In genomic region chr11:45771194-45771941, GRCh38 we compare ENCODE assay signal across 8 cellular contexts. TPM values are rescaled to one million over a fixed set of nuclear protein-coding genes. Genes with fewer than 3 reads are reported as not detected.
A peak's percentile ranks its signal among the peaks of the same experiment; 100 is the strongest.
DNase-seq lines count a peak whose midpoint lies in the region; ATAC-seq and TF ChIP-seq lines count a peak whose summit lies in the region.

No MANE protein-coding gene starts in this region.

- peak; percentile 92 for TF ChIP-seq CTCF in DND-41 (IDR thresholded peaks at IDR 0.05; ENCODE audit: borderline replicate concordance, extremely low read depth, low read length, poor library complexity, severe bottlenecking)
- peak; percentile 78 to 95 (median 91) for TF ChIP-seq CTCF in heart left ventricle (IDR thresholded peaks at IDR 0.05)
- TF ChIP-seq CTCF in transverse colon (IDR thresholded peaks at IDR 0.05) = peak; percentile 83 to 96 (median 93)

- peaks cover 11% of the 10 kb centered on the region for H3K4me1 Mint-ChIP-seq in activated naive CD8-positive, alpha-beta T cell treated with anti-CD3 and anti-CD28 coated beads for 36 hours

- peak overlapping the region; percentile 87 for H2AFZ ChIP-seq in DND-41 (ENCODE audit: low read depth, low read length)

- no peaks in the 10 kb centered on the region for H3K27me3 Mint-ChIP-seq in activated naive CD8-positive, alpha-beta T cell treated with anti-CD3 and anti-CD28 coated beads for 36 hours

- H3K4me1 ChIP-seq in DND-41 (ENCODE audit: insufficient read depth, low read length) (peaks cover 23% of the 10 kb centered on the region), heart left ventricle (peaks cover 0 to 9% (median 4%) of the 10 kb centered on the region in 12 donors), transverse colon (peaks cover 0 to 6% (median 0%) of the 10 kb centered on the region in 4 donors)

- TF ChIP-seq EP300 in transverse colon (IDR thresholded peaks at IDR 0.05; ENCODE audit: low read depth) = no peak

- H3K9me3 ChIP-seq in DND-41 (ENCODE audit: insufficient read depth, low read length, severe bottlenecking) (no peaks in the 10 kb centered on the region), heart left ventricle (no peaks in the 10 kb centered on the region), transverse colon (no peaks in the 10 kb centered on the region)

- in situ Hi-C loops in transverse colon (cut with MboI; ENCODE audit: low pct_ligation_motif_present in 1 of 4, low pct_unique_long_range_greater_than_20kb in 1 of 4, low sequenced_read_pairs in 3 of 4) = loop anchor here (25.0 kb wide), 1 partner anchor 409 kb away; no protein-coding TSS in a partner anchor

- H3K79me2 ChIP-seq in DND-41 (ENCODE audit: insufficient read depth, low read length) = no peaks in the 10 kb centered on the region

- H3K4me3 Mint-ChIP-seq in activated naive CD8-positive, alpha-beta T cell treated with anti-CD3 and anti-CD28 coated beads for 36 hours = peak overlapping the region; percentile 83

- intact Hi-C loops in heart left ventricle (cut with DNase I) = loop anchor here (1.0 to 10.0 kb wide), 18 partner anchors 104 to 657 kb away; partner anchors contain the start of gene CHST1 (in 4 of the 10)
- intact Hi-C loops in posterior cingulate gyrus (cut with DNase I) = loop anchor here (5.0 to 10.0 kb wide), 2 partner anchors 109 to 667 kb away; no protein-coding TSS in a partner anchor
- intact Hi-C loops in transverse colon (cut with DNase I; ENCODE audit: low total_unique reads) = no loop called here

- peak; percentile 73 for ATAC-seq in DND-41 (ENCODE audit: insufficient read depth, low read depth)
- peak; percentile 59 for ATAC-seq in GM21576 (IDR thresholded peaks at IDR 0.05; ENCODE audit: unreplicated experiment)
- peak; percentile 73 to 85 (median 79) for ATAC-seq in heart left ventricle

- H3K9ac ChIP-seq in DND-41 (ENCODE audit: low read depth, low read length) = peak overlapping the region; percentile 51

- TF ChIP-seq POLR2A in heart left ventricle (IDR thresholded peaks at IDR 0.05) = peak in 1 of 2 donors; percentile 21
- no peak for TF ChIP-seq POLR2A in transverse colon (IDR thresholded peaks at IDR 0.05)

- peak overlapping the region; percentile 57 for H3K27ac ChIP-seq in DND-41 (ENCODE audit: low read length)
- peak overlapping the region; percentile 45 to 84 (median 72) for H3K27ac ChIP-seq in heart left ventricle
- peak overlapping the region; percentile 39 to 70 (median 62) for H3K27ac ChIP-seq in transverse colon

- no peaks in the 10 kb centered on the region for H3K27me3 ChIP-seq in DND-41 (ENCODE audit: insufficient read depth, low read length, poor library complexity)
- H3K27me3 ChIP-seq in heart left ventricle = no peaks in the 10 kb centered on the region
- H3K27me3 ChIP-seq in transverse colon = no peaks in the 10 kb centered on the region

- peak; percentile 80 for DNase-seq in DND-41
- peak; percentile 86 for DNase-seq in KG1 (lab: John Stamatoyannopoulos, UW)
- DNase-seq in SKM-1 (lab: John Stamatoyannopoulos, UW; ENCODE audit: unreplicated experiment) = peak; percentile 18
- DNase-seq in activated naive CD8-positive, alpha-beta T cell treated with anti-CD3 and anti-CD28 coated beads for 36 hours = peak; percentile 71
- DNase-seq in heart left ventricle = peak; percentile 60 to 77 (median 65)
- peak; percentile 22 to 93 (median 72) for DNase-seq in posterior cingulate gyrus
- DNase-seq in transverse colon = peak; percentile 76

- H4K20me1 ChIP-seq in DND-41 (ENCODE audit: insufficient read depth, low read length) = no peaks in the 10 kb centered on the region

- H3K4me3 ChIP-seq in DND-41 (ENCODE audit: low read depth in 1 of 2, low read length in 2 of 2) (peak overlapping the region; percentile 37 to 71), heart left ventricle (peak overlapping the region; percentile 18 to 65 (median 56)), transverse colon (peak overlapping the region; percentile 15 to 62 (median 42))

- no peaks in the 10 kb centered on the region for H3K36me3 ChIP-seq in DND-41 (ENCODE audit: insufficient read depth, low read length)
- H3K36me3 ChIP-seq in heart left ventricle = no peaks in the 10 kb centered on the region
- H3K36me3 ChIP-seq in transverse colon = no peaks in the 10 kb centered on the region

- no peaks in the 10 kb centered on the region for H3K9me3 Mint-ChIP-seq in activated naive CD8-positive, alpha-beta T cell treated with anti-CD3 and anti-CD28 coated beads for 36 hours

- H3K36me3 Mint-ChIP-seq in activated naive CD8-positive, alpha-beta T cell treated with anti-CD3 and anti-CD28 coated beads for 36 hours = no peaks in the 10 kb centered on the region

- peak overlapping the region; percentile 55 for H3K27ac Mint-ChIP-seq in activated naive CD8-positive, alpha-beta T cell treated with anti-CD3 and anti-CD28 coated beads for 36 hours

- WGBS in heart left ventricle, 4 donors = 3 to 4% (median 3%) methylated on average over 29 to 30 of the region's 30 CpGs
- WGBS in transverse colon (ENCODE audit: low coverage in 1 of 2), 2 donors = 0 to 3% methylated on average over 3 to 30 of the region's 30 CpGs

- H3K4me2 ChIP-seq in DND-41 (ENCODE audit: insufficient read depth, low read length) = peak overlapping the region; percentile 99

RNA-seq across cellular contexts. Expression of gene SLC35C1, which starts 33.6 kb away (rescaled TPM):
- 10 to 100 TPM; 12.1 to 12.6 TPM for total RNA-seq in activated naive CD8-positive, alpha-beta T cell treated with anti-CD3 and anti-CD28 coated beads for 36 hours
- total RNA-seq in heart left ventricle = 10 to 100 TPM in 4 of 9 donors, 1 to 10 TPM in 5; 5.5 to 11.3 (median 7.8) TPM
- 10 to 100 TPM in 1 of 2 donors, 1 to 10 TPM in 1; 5.3 to 21.0 TPM for polyA plus RNA-seq in heart left ventricle
- 10 to 100 TPM; 28.8 to 62.3 (median 44.4) TPM for total RNA-seq in transverse colon

Comparison
In these comparisons a context has a peak if more than half of its experiments do, and no peak if none do; other contexts are left out.
1. Peak in every context shown above with its lines: DNase-seq, ATAC-seq, H3K4me3 ChIP-seq and H3K27ac ChIP-seq.
2. DNase-seq: peak in every context shown above with its lines; median percentile 86 in KG1; 80 in DND-41; 76 in transverse colon; 72 in posterior cingulate gyrus; 71 in activated naive CD8-positive, alpha-beta T cell treated with anti-CD3 and anti-CD28 coated beads for 36 hours; 65 in heart left ventricle; 18 in SKM-1.